Comparison of ENCODE assay signal across 9 cellular contexts in the genomic region with DNA sequence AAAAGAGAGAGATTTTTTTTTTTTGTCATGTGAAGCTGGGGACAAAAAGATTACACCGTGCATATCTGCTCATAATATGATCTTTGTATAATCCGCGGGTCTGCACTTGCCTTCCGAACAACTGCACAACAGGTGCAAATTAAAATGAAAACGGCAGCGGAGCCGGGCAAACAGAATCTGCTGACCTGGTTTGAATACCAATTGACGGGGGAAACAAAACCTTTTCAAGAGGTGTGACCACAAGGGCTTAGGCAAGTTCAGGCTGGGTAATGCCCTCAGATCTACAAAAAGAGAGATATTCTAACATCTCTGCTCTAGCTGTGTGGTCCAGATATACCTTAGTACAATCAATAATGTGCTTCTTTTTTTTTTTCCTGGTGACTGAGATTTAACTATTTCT.
DNase-seq lines count a peak whose midpoint lies in the region; ATAC-seq and TF ChIP-seq lines count a peak whose summit lies in the region.
"Had no signal": no experiment of that assay in that cellular context is flagged by ENCODE, and none has a peak within 500 bp of the region (broad histone marks: within the 10 kb centered on the region; RNA-seq: fewer than 3 reads in every experiment).

No MANE protein-coding gene starts in this region.

- H3K4me3 Mint-ChIP-seq in central memory CD8-positive, alpha-beta T cell, result no peak overlapping the region
- H3K4me3 Mint-ChIP-seq in naive thymus-derived CD4-positive, alpha-beta T cell, result no peak overlapping the region

- no peaks in the 10 kb centered on the region for H3K27me3 ChIP-seq in naive thymus-derived CD4-positive, alpha-beta T cell (ENCODE audit: control insufficient read depth in 2 of 2, insufficient read depth in 2 of 2, low read length in 2 of 2)
- H3K27me3 ChIP-seq in foreskin keratinocyte, result peaks cover 3% of the 10 kb centered on the region

- no peaks in the 10 kb centered on the region for H3K36me3 ChIP-seq in naive thymus-derived CD4-positive, alpha-beta T cell (ENCODE audit: control insufficient read depth in 2 of 3, insufficient read depth in 3 of 3, low read length in 3 of 3)

- peaks cover 31% of the 10 kb centered on the region for H3K4me1 Mint-ChIP-seq in central memory CD8-positive, alpha-beta T cell
- peaks cover 0 to 5% (median 0%) of the 10 kb centered on the region in 7 donors for H3K4me1 Mint-ChIP-seq in naive thymus-derived CD4-positive, alpha-beta T cell

- intact Hi-C loops in Right ventricle myocardium inferior (cut with DNase I) (no loop called here), cardiac septum (cut with DNase I) (loop anchor here (2.0 kb wide), 1 partner anchor 73 kb away; no protein-coding TSS in a partner anchor)
- intact Hi-C loops in naive thymus-derived CD4-positive, alpha-beta T cell (cut with micrococcal nuclease), result no loop called here

- H3K27ac Mint-ChIP-seq in central memory CD8-positive, alpha-beta T cell (ENCODE audit: low read depth), result no peak overlapping the region
- H3K27ac Mint-ChIP-seq in naive thymus-derived CD4-positive, alpha-beta T cell, result no peak overlapping the region

- no peaks in the 10 kb centered on the region for H3K27me3 Mint-ChIP-seq in central memory CD8-positive, alpha-beta T cell
- peaks cover 0 to 15% (median 0%) of the 10 kb centered on the region in 5 donors for H3K27me3 Mint-ChIP-seq in naive thymus-derived CD4-positive, alpha-beta T cell

- CTCF ChIA-PET in naive thymus-derived CD4-positive, alpha-beta T cell (lab: Charles Lee), result no interaction called here

- ATAC-seq in Right ventricle myocardium inferior (peak; percentile 34), foreskin keratinocyte (no peak), HG03159 (IDR thresholded peaks at IDR 0.05; ENCODE audit: unreplicated experiment) (no peak)
- peak; percentile 73 for ATAC-seq in central memory CD8-positive, alpha-beta T cell (replicated peaks; ENCODE audit: extremely low read depth, poor library complexity, severe bottlenecking)
- peak; percentile 60 for ATAC-seq in naive thymus-derived CD4-positive, alpha-beta T cell

- POLR2A ChIA-PET in naive thymus-derived CD4-positive, alpha-beta T cell (lab: Charles Lee), result no interaction called here

- peaks cover 0 to 6% of the 10 kb centered on the region in 2 donors for H3K4me1 ChIP-seq in naive thymus-derived CD4-positive, alpha-beta T cell (ENCODE audit: control insufficient read depth in 2 of 2, insufficient read depth in 2 of 2, low read length in 2 of 2)
- H3K4me1 ChIP-seq in foreskin keratinocyte, result no peaks in the 10 kb centered on the region

- no peak for DNase-seq in Right ventricle myocardium inferior (ENCODE audit: missing footprints)
- no peak for DNase-seq in cardiac septum (ENCODE audit: low spot score)
- DNase-seq in central memory CD8-positive, alpha-beta T cell (ENCODE audit: low spot score in 2 of 2), result no peak
- no peak for DNase-seq in naive thymus-derived CD4-positive, alpha-beta T cell
- no peak for DNase-seq in foreskin keratinocyte
- no peak for DNase-seq in activated effector memory CD4-positive, alpha-beta T cell treated with Interleukin-2 at 50 U/mL for 16 hours
- no peak for DNase-seq in cortex of kidney (lab: John Stamatoyannopoulos, UW)

- H3K4me3 ChIP-seq in naive thymus-derived CD4-positive, alpha-beta T cell (ENCODE audit: low read length), result no peak overlapping the region

- H3K9me3 ChIP-seq in naive thymus-derived CD4-positive, alpha-beta T cell (ENCODE audit: control insufficient read depth in 2 of 3, low read length in 3 of 3), result no peaks in the 10 kb centered on the region

- peaks cover 32% of the 10 kb centered on the region for H3K36me3 Mint-ChIP-seq in central memory CD8-positive, alpha-beta T cell (ENCODE audit: insufficient read depth)
- peaks cover 0 to 2% (median 0%) of the 10 kb centered on the region in 5 donors for H3K36me3 Mint-ChIP-seq in naive thymus-derived CD4-positive, alpha-beta T cell

- no peak overlapping the region for H3K27ac ChIP-seq in naive thymus-derived CD4-positive, alpha-beta T cell (ENCODE audit: low read depth, low read length)
- no peak overlapping the region for H3K27ac ChIP-seq in foreskin keratinocyte
- H3K27ac ChIP-seq: VCaP had no signal

- H3K9me3 Mint-ChIP-seq in central memory CD8-positive, alpha-beta T cell, result no peaks in the 10 kb centered on the region
- no peaks in the 10 kb centered on the region for H3K9me3 Mint-ChIP-seq in naive thymus-derived CD4-positive, alpha-beta T cell

- no peak for TF ChIP-seq CTCF in foreskin keratinocyte (conservative IDR thresholded peaks at IDR 0.05)

Comparison
In these comparisons a context has a peak if more than half of its experiments do, and no peak if none do; other contexts are left out.
1. ATAC-seq: peak in Right ventricle myocardium inferior (single experiment), central memory CD8-positive, alpha-beta T cell (single experiment) and naive thymus-derived CD4-positive, alpha-beta T cell (single experiment); none in foreskin keratinocyte (single experiment) and HG03159 (single experiment).